In the genomic region with DNA sequence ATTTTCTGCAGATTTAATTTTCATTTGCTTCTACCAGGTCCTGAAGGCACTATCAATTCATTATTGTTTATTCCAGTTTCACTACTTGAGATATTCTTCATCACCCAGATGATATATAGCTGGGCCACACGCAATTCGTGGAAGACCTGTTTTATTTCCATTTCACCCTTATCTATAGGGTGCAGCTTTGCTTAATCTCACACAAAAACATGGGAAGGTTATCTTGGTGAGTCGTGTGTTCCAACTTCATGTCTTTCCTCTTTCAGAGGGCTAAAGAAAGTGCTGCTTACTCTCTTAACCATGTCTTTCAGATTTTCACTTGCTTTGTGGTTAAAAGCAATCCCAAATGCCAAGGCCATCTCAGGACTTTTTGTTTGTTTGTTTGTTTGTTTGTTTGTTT, we compare ENCODE assay signal across 26 cellular contexts.
"Had no signal": no experiment of that assay in that cellular context is flagged by ENCODE, and none has a peak within 500 bp of the region (broad histone marks: within the 10 kb centered on the region; RNA-seq: fewer than 3 reads in every experiment).

No MANE protein-coding gene starts in this region.

- ATAC-seq: activated CD4-positive, CD25-positive, alpha-beta regulatory T cell treated with anti-CD3 and anti-CD28 coated beads, Interleukin-2, amount 50 U/mL, for 24 hours; activated CD8-positive, alpha-beta T cell treated with anti-CD3 and anti-CD28 coated beads for 36 hours; activated T-cell treated with anti-CD3 and anti-CD28 coated beads, Interleukin-2, amount 50 U/mL, for 4 hours; activated T-helper 17 cell treated with anti-CD3 and anti-CD28 coated beads, Interleukin-2, amount 50 U/mL, for 72 hours; foreskin keratinocyte; gastrocnemius medialis; heart right ventricle; T-cell; T-helper 17 cell had no signal

- DNase-seq: activated B cell treated with CpG ODN at 0.5 μM for 24 hours; activated CD4-positive, alpha-beta T cell treated with anti-CD3 and anti-CD28 coated beads for 48 hours; activated CD4-positive, alpha-beta T cell treated with anti-CD3 and anti-CD28 coated beads, Interleukin-2, amount 50 U/mL, for 1 hour; activated CD4-positive, alpha-beta T cell treated with anti-CD3 and anti-CD28 coated beads, Interleukin-2, amount 50 U/mL, for 48 hours; activated CD8-positive, alpha-beta memory T cell treated with anti-CD3 and anti-CD28 coated beads for 24 hours; activated CD8-positive, alpha-beta T cell treated with anti-CD3 and anti-CD28 coated beads for 36 hours; activated effector memory CD4-positive, alpha-beta T cell treated with Interleukin-2 at 50 U/mL for 16 hours; activated gamma-delta T cell treated with Interleukin-2 at 50 U/mL for 16 hours; activated naive CD4-positive, alpha-beta T cell treated with anti-CD3 and anti-CD28 coated beads, Interleukin-2, amount 50 U/mL, for 16 hours; activated naive CD4-positive, alpha-beta T cell treated with Interleukin-2 at 50 U/mL for 16 hours; activated T-cell treated with anti-CD3 and anti-CD28 coated beads, Interleukin-2, amount 50 U/mL, for 4 hours; amniotic stem cell; anterior cingulate cortex; brain microvascular endothelial cell; dorsolateral prefrontal cortex; effector memory CD4-positive, alpha-beta T cell; endodermal cell; foreskin keratinocyte; gastrocnemius medialis; heart right ventricle; T-cell; T-helper 17 cell; T1000; WERI-Rb-1 had no signal
